ENCODE assay signal across 8 cellular contexts in the genomic region with DNA sequence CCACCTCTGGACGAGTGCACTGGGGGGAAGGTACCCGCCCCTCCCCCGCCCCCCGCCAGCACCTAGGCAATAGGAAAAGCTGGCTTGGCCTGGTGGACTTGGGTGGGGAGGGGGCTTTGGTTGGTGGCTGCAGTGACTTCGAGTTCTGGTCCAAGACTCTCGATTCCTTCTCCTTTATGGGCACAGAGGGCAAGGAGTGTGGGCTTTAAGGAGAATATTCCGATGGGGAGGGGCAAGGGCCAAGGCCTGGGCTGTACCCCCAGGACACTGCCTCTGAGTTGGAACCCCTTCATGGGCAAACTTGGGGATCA. TPM values are rescaled to one million over a fixed set of nuclear protein-coding genes. Genes with fewer than 3 reads are reported as not detected.
DNase-seq lines count a peak whose midpoint lies in the region; TF ChIP-seq lines count a peak whose summit lies in the region.

No MANE protein-coding gene starts in this region.

- peak overlapping the region; percentile 33; the same call in 1 of the 2 replicates for H3K9ac ChIP-seq in HUES64 (ENCODE audit: low read depth, low read length)

- H3K27ac ChIP-seq in HUES64 (ENCODE audit: low read depth, low read length), result no peak overlapping the region
- peak overlapping the region; percentile 66 to 87 for H3K27ac ChIP-seq in coronary artery
- H3K27ac ChIP-seq in muscle layer of duodenum (ENCODE audit: low read length), result peak overlapping the region; percentile 74

- TF ChIP-seq CTCF in AG09309 (IDR thresholded peaks at IDR 0.05; ENCODE audit: control insufficient read depth, insufficient read depth, low read depth, low read length, missing control alignments) (no peak), coronary artery (IDR thresholded peaks at IDR 0.05) (no peak), GM13977 (IDR thresholded peaks at IDR 0.05; ENCODE audit: extremely low read depth, insufficient read depth, missing control alignments) (no peak)

- H3K4me1 ChIP-seq in HUES64 (ENCODE audit: insufficient read depth, low read length), result peaks cover 11% of the 10 kb centered on the region; the same call in 1 of the 2 replicates
- peaks cover 10 to 26% of the 10 kb centered on the region in 2 donors for H3K4me1 ChIP-seq in muscle layer of duodenum (ENCODE audit: control insufficient read depth in 1 of 2, insufficient read depth in 2 of 2, low read length in 2 of 2)

- in situ Hi-C loops in GM13977 (cut with MboI; ENCODE audit: low pct_unique_long_range_greater_than_20kb, low sequenced_read_pairs, unreplicated experiment), result no loop called here

- no peaks in the 10 kb centered on the region for H3K36me3 ChIP-seq in HUES64 (ENCODE audit: insufficient read depth, low read length)
- no peaks in the 10 kb centered on the region for H3K36me3 ChIP-seq in muscle layer of duodenum (ENCODE audit: control insufficient read depth in 1 of 2, insufficient read depth in 2 of 2, low read length in 2 of 2)

- WGBS in HUES64, result 5% methylated on average over 7 of the region's 7 CpGs

- peaks cover 15% of the 10 kb centered on the region for H3K27me3 ChIP-seq in HUES64 (ENCODE audit: insufficient read depth, low read length)
- no peaks in the 10 kb centered on the region for H3K27me3 ChIP-seq in muscle layer of duodenum (ENCODE audit: low read depth, low read length)

- peak overlapping the region; percentile 79 for H3K4me3 ChIP-seq in AG09309 (ENCODE audit: control insufficient read depth, low read depth, low read length)
- peak overlapping the region; percentile 62 for H3K4me3 ChIP-seq in HUES64 (ENCODE audit: low read length)
- H3K4me3 ChIP-seq in coronary artery, result peak overlapping the region; percentile 87
- H3K4me3 ChIP-seq in muscle layer of duodenum (ENCODE audit: low read depth in 1 of 2, low read length in 2 of 2), result peak overlapping the region; percentile 63 to 71

- H3K9me3 ChIP-seq in HUES64 (ENCODE audit: insufficient read depth, low read depth, low read length) (no peaks in the 10 kb centered on the region), muscle layer of duodenum (ENCODE audit: control insufficient read depth in 1 of 2, low read length in 2 of 2) (no peaks in the 10 kb centered on the region)

- DNase-seq in AG09309 (ENCODE audit: low read depth) (no peak), coronary artery (ENCODE audit: low spot score) (no peak), NCI-H1694 (lab: John Stamatoyannopoulos, UW) (no peak), NCI-H2227 (lab: John Stamatoyannopoulos, UW; ENCODE audit: unreplicated experiment) (no peak), GM13977 (ENCODE audit: low spot score) (no peak)
- DNase-seq in stimulated activated naive CD4-positive, alpha-beta T cell treated with Interleukin-2 at 50 U/mL for 16 hours (lab: John Stamatoyannopoulos, UW), result no peak

RNA-seq across cellular contexts. Expression of a gene that starts 0.4 kb away (rescaled TPM):
- polyA plus RNA-seq in HUES64 (2013, experiment 1 of 2), result 9.0 TPM
- 14.8 TPM for polyA plus RNA-seq in HUES64 (2013, experiment 2 of 2)

RNA-seq across cellular contexts. Expression of a gene that starts 29.1 kb away (rescaled TPM):
- 98.1 TPM for polyA plus RNA-seq in HUES64 (2013, experiment 1 of 2)
- 91.2 TPM for polyA plus RNA-seq in HUES64 (2013, experiment 2 of 2)

RNA-seq across cellular contexts. Expression of a gene that starts 42.3 kb away (rescaled TPM):
- polyA plus RNA-seq in HUES64 (2013, experiment 1 of 2), result not detected
- 0.38 TPM for polyA plus RNA-seq in HUES64 (2013, experiment 2 of 2)

RNA-seq across cellular contexts. Expression of a gene that starts 52.2 kb away (rescaled TPM):
- polyA plus RNA-seq in HUES64 (2013, experiment 1 of 2), result 17.4 TPM
- 19.1 TPM for polyA plus RNA-seq in HUES64 (2013, experiment 2 of 2)

RNA-seq across cellular contexts. Expression of a gene that starts 53.4 kb away (rescaled TPM):
- polyA plus RNA-seq in HUES64 (2013, experiment 1 of 2), result 13.9 TPM
- 13.2 TPM for polyA plus RNA-seq in HUES64 (2013, experiment 2 of 2)
